Comparison of ENCODE assay signal across 18 cellular contexts in genomic region chr6:72406517-72406916, GRCh38.
DNase-seq lines count a peak whose midpoint lies in the region; ATAC-seq, FAIRE-seq and TF ChIP-seq lines count a peak whose summit lies in the region.
"Had no signal": no experiment of that assay in that cellular context is flagged by ENCODE, and none has a peak within 500 bp of the region (broad histone marks: within the 10 kb centered on the region; RNA-seq: fewer than 3 reads in every experiment).

No MANE protein-coding gene starts in this region.

- H3K9me3 ChIP-seq in H1 (ENCODE audit: insufficient read depth in 2 of 2, low read depth in 1 of 2, low read length in 1 of 2): no peaks in the 10 kb centered on the region
- H3K9me3 ChIP-seq: colonic mucosa, psoas muscle had no signal

- no peaks in the 10 kb centered on the region for H3K79me1 ChIP-seq in H1 (ENCODE audit: low read depth, low read length)

- H4K8ac ChIP-seq in H1 (ENCODE audit: extremely low read depth, insufficient read depth, low read length): no peak overlapping the region

- CTCF ChIA-PET in H1 (lab: Charles Lee; ENCODE audit: partially characterized antibody): no interaction called here

- TF ChIP-seq POLR2A in H1 (IDR thresholded peaks at IDR 0.05; ENCODE audit: control extremely low read depth in 1 of 2, low read depth in 2 of 2, low read length in 2 of 2): no peak

- no peak overlapping the region for H2BK15ac ChIP-seq in H1 (ENCODE audit: low read length)

- TF ChIP-seq EP300 in H1 (IDR thresholded peaks at IDR 0.05; ENCODE audit: borderline replicate concordance in 1 of 2, low read depth in 2 of 2, low read length in 2 of 2): no peak

- H2BK5ac ChIP-seq in H1 (ENCODE audit: low read depth, low read length): no peak overlapping the region

- no peaks in the 10 kb centered on the region for H4K20me1 ChIP-seq in H1 (replicated peaks in 1 of 2; ENCODE audit: control insufficient read depth in 1 of 2, insufficient read depth in 2 of 2, low read length in 2 of 2)

- no peak overlapping the region for H3K4me3 ChIP-seq in H1 (ENCODE audit: extremely low read depth in 1 of 4, insufficient read depth in 2 of 4, low read depth in 3 of 4, low read length in 4 of 4)
- H3K4me3 ChIP-seq: colonic mucosa, psoas muscle had no signal

- H3K27me3 ChIP-seq in H1 (replicated peaks in 1 of 4; ENCODE audit: control insufficient read depth in 3 of 4, extremely low read depth in 1 of 4, insufficient read depth in 3 of 4, low read length in 3 of 4): no peaks in the 10 kb centered on the region
- H3K27me3 ChIP-seq: colonic mucosa had no signal

- peak; percentile 48 for ATAC-seq in GM19043 (IDR thresholded peaks at IDR 0.05; ENCODE audit: low read depth, unreplicated experiment)
- peak; percentile 80 for ATAC-seq in GM21717 (IDR thresholded peaks at IDR 0.05; ENCODE audit: unreplicated experiment)
- peak; percentile 67 for ATAC-seq in HG03045 (IDR thresholded peaks at IDR 0.05; ENCODE audit: unreplicated experiment)
- ATAC-seq: psoas muscle had no signal

- no peak overlapping the region for H2AK5ac ChIP-seq in H1 (ENCODE audit: low read depth, low read length)

- no peak overlapping the region for H4K91ac ChIP-seq in H1 (replicated peaks; ENCODE audit: insufficient read length, low read length)

- no peak overlapping the region for H3K18ac ChIP-seq in H1 (ENCODE audit: extremely low read depth, low read length)

- no peaks in the 10 kb centered on the region for H3K4me1 ChIP-seq in H1 (replicated peaks in 1 of 4; ENCODE audit: control insufficient read depth in 3 of 4, insufficient read depth in 4 of 4, low read length in 3 of 4)
- H3K4me1 ChIP-seq: colonic mucosa, psoas muscle had no signal

- POLR2A ChIA-PET in H1 (lab: Charles Lee; ENCODE audit: partially characterized antibody): no interaction called here

- H3K79me2 ChIP-seq in H1 (ENCODE audit: control insufficient read depth in 1 of 2, insufficient read depth in 2 of 2, low read length in 2 of 2): no peaks in the 10 kb centered on the region

- H3K14ac ChIP-seq in H1 (ENCODE audit: insufficient read length): no peak overlapping the region

- no peak overlapping the region for H2BK20ac ChIP-seq in H1 (ENCODE audit: low read length)

- TF ChIP-seq RAD21 in H1 (IDR thresholded peaks at IDR 0.05 in 1 of 2, conservative IDR thresholded peaks at IDR 0.05 in 1 of 2; ENCODE audit: low read depth in 2 of 2, low read length in 2 of 2): no peak

- 0 out of 2 replicates have a peak overlapping the region, but pooled peaks have one; percentile 27 for H2AFZ ChIP-seq in H1 (ENCODE audit: low read length)

- no peak for FAIRE-seq in H1 (lab: Jason Lieb, UNC)
- FAIRE-seq: endothelial cell of umbilical vein had no signal

- no peaks in the 10 kb centered on the region for H3K36me3 ChIP-seq in H1 (ENCODE audit: control insufficient read depth in 2 of 4, insufficient read depth in 4 of 4, low read length in 3 of 4)
- H3K36me3 ChIP-seq: colonic mucosa had no signal

- H3K4ac ChIP-seq in H1 (replicated peaks; ENCODE audit: insufficient read length, low read depth, low read length): no peak overlapping the region

- H3K56ac ChIP-seq in H1 (replicated peaks; ENCODE audit: insufficient read length, low read depth, low read length): no peak overlapping the region

- no peak for DNase-seq in H1 (ENCODE audit: low read depth in 1 of 2, low spot score in 2 of 2)
- DNase-seq in OCI-M1 (lab: John Stamatoyannopoulos, UW): no peak
- DNase-seq in EL: no peak
- no peak for DNase-seq in NCI-H1092 (lab: John Stamatoyannopoulos, UW)
- DNase-seq: activated CD4-positive, alpha-beta memory T cell treated with anti-CD3 and anti-CD28 coated beads, Interleukin-2, amount 10 ng/mL, durations not matched to agents 7 days and 5 days; activated T-cell treated with anti-CD3 and anti-CD28 coated beads, Interleukin-2, amount 50 U/mL, for 24 hours; colonic mucosa; COR-L47; NCI-H1436 treated with DMSO at 0.1 percent for 48 hours; NK-92 treated with Interleukin-12 subunit alpha and Interleukin-12 subunit beta, amount 100 ng/mL, for 24 hours; psoas muscle; T-helper 1 cell had no signal

- no peak overlapping the region for H4K5ac ChIP-seq in H1 (ENCODE audit: insufficient read length, low read depth, low read length)

- TF ChIP-seq CTCF in H1 (IDR thresholded peaks at IDR 0.05; ENCODE audit: control extremely low read depth in 1 of 3, insufficient read depth in 1 of 3, low read depth in 1 of 3, low read length in 3 of 3): no peak

- H3K9ac ChIP-seq in H1 (replicated peaks in 1 of 4; ENCODE audit: extremely low read depth in 1 of 4, low read depth in 3 of 4, low read length in 3 of 4): no peak overlapping the region
- H3K9ac ChIP-seq: KMS-11 had no signal

- H2BK120ac ChIP-seq in H1 (replicated peaks; ENCODE audit: low read depth, low read length): no peak overlapping the region

- no peak overlapping the region for H2BK12ac ChIP-seq in H1 (ENCODE audit: low read depth, low read length)

- WGBS in H1 (ENCODE audit: extremely low coverage in 1 of 2, insufficient coverage in 1 of 2, insufficient read length in 1 of 2, insufficient replicate concordance in 2 of 2, low coverage in 1 of 2, low lambda C conversion rate in 2 of 2, missing lambda C conversion rate in 1 of 2), 2 experiments: 98% methylated on average over 2 of the region's 2 CpGs; no CpG with 5 or more reads in 1 of the 2 experiments

- H3K23me2 ChIP-seq in H1 (ENCODE audit: low read depth, low read length): no peaks in the 10 kb centered on the region

- no peak overlapping the region for H3K27ac ChIP-seq in H1 (ENCODE audit: low read depth, low read length)
- H3K27ac ChIP-seq: colonic mucosa, KMS-11, psoas muscle, VCaP had no signal

- no peak overlapping the region for H3K23ac ChIP-seq in H1 (ENCODE audit: insufficient read length)

- no peak overlapping the region for H3K4me2 ChIP-seq in H1 (ENCODE audit: insufficient read depth in 1 of 2, low read depth in 2 of 2, low read length in 2 of 2)
- H3K4me2 ChIP-seq: KMS-11 had no signal

TF ChIP-seq in H1, 55 proteins besides CTCF, POLR2A, EP300 and RAD21:
- TF ChIP-seq SP4 (IDR thresholded peaks at IDR 0.05; ENCODE audit: low read length) (no peak), TAF1 (IDR thresholded peaks at IDR 0.05; ENCODE audit: low read depth, low read length) (no peak), E2F6 (IDR thresholded peaks at IDR 0.05) (no peak), SAP30 (IDR thresholded peaks at IDR 0.05; ENCODE audit: insufficient read depth, insufficient replicate concordance, low read length) (no peak), EGR1 (IDR thresholded peaks at IDR 0.05; ENCODE audit: borderline replicate concordance, low read depth, low read length) (no peak), CTBP2 (IDR thresholded peaks at IDR 0.05; ENCODE audit: borderline replicate concordance, insufficient read depth, insufficient read length, low read length) (no peak), CHD2 (IDR thresholded peaks at IDR 0.05; ENCODE audit: low read length) (no peak), TEAD4 (IDR thresholded peaks at IDR 0.05; ENCODE audit: low read depth, low read length) (no peak), SIN3A (conservative IDR thresholded peaks at IDR 0.05 in 1 of 2, IDR thresholded peaks at IDR 0.05 in 1 of 2; ENCODE audit: low read depth in 1 of 2, low read length in 2 of 2) (no peak), CEBPB (IDR thresholded peaks at IDR 0.05; ENCODE audit: low read depth, low read length) (no peak), ATF3 (IDR thresholded peaks at IDR 0.05; ENCODE audit: insufficient read depth, low read depth, low read length) (no peak), KDM1A (IDR thresholded peaks at IDR 0.05; ENCODE audit: borderline replicate concordance, low read length) (no peak), SP2 (IDR thresholded peaks at IDR 0.05; ENCODE audit: low read length) (no peak), CREB1 (IDR thresholded peaks at IDR 0.05) (no peak), CBX8 (IDR thresholded peaks at IDR 0.05; ENCODE audit: borderline replicate concordance, low read depth, low read length) (no peak), TAF7 (optimal IDR thresholded peaks at IDR 0.05; ENCODE audit: borderline replicate concordance, low read depth, low read length) (no peak)
